In the genomic region with DNA sequence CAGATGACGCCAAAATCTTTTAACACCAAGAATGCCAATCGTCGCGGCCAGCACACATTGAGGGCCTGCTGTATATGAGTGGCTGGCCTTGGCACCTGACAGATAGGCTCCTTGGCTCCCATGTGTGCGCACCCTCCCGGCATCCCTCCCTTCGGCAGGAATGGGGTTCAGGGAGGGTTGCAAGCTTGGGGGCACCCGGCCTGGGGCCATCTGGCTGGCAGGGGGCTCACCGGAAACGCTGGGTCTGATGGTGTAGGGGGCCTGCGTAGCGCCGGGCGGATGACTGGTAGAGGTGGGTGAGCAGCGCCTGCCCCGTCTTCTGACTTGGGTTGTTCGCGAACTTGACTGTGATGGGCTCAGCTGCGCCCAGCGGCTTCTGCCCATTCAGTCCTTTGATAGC, we compare ENCODE assay signal across 24 cellular contexts. TPM values are rescaled to one million over a fixed set of nuclear protein-coding genes. Genes with fewer than 3 reads are reported as not detected.
"Had no signal": no experiment of that assay in that cellular context is flagged by ENCODE, and none has a peak within 500 bp of the region (broad histone marks: within the 10 kb centered on the region; RNA-seq: fewer than 3 reads in every experiment).

No MANE protein-coding gene starts in this region.

- H3K27ac ChIP-seq: adrenal gland, Peyer's patch, RWPE1, SJCRH30 had no signal

- DNase-seq: activated CD4-positive, alpha-beta T cell treated with anti-CD3 and anti-CD28 coated beads for 4 hours; activated CD8-positive, alpha-beta memory T cell treated with anti-CD3 and anti-CD28 coated beads, Interleukin-2, amount 50 U/mL, for 4 hours; activated CD8-positive, alpha-beta T cell treated with anti-CD3 and anti-CD28 coated beads for 36 hours; activated naive CD4-positive, alpha-beta T cell treated with anti-CD3 and anti-CD28 coated beads, Interleukin-2, amount 50 U/mL, for 16 hours; activated naive CD8-positive, alpha-beta T cell treated with anti-CD3 and anti-CD28 coated beads, Interleukin-2, amount 10 ng/mL, durations not matched to agents 7 days and 5 days; activated T-cell treated with anti-CD3 and anti-CD28 coated beads, Interleukin-2, amount 50 U/mL, for 72 hours; Karpas-422; MM.1S; NCI-H1105; NCI-H1436; NCI-H1694 treated with DMSO at 0.1 percent for 48 hours; NCI-H2081; NCI-H446; NCI-H524; Peyer's patch; Right ventricle myocardium superior; SJCRH30; SW 1271 had no signal

- ATAC-seq: activated CD4-positive, CD25-positive, alpha-beta regulatory T cell treated with anti-CD3 and anti-CD28 coated beads, Interleukin-2, amount 50 U/mL, for 24 hours; activated CD8-positive, alpha-beta T cell treated with anti-CD3 and anti-CD28 coated beads for 36 hours; activated T-cell treated with anti-CD3 and anti-CD28 coated beads, Interleukin-2, amount 50 U/mL, for 72 hours had no signal

- H3K4me1 ChIP-seq: Peyer's patch, SJCRH30 had no signal

- FAIRE-seq: astrocyte had no signal

- H3K4me2 ChIP-seq: SK-N-SH had no signal

- H3K27me3 ChIP-seq: adrenal gland, Peyer's patch, SJCRH30 had no signal

- H3K9me3 ChIP-seq: adrenal gland, Peyer's patch, SJCRH30, SK-N-SH had no signal

- H3K4me3 ChIP-seq: adrenal gland, Peyer's patch, SJCRH30 had no signal

- H3K9ac ChIP-seq: SK-N-SH had no signal

- H3K36me3 ChIP-seq: adrenal gland, Peyer's patch, SJCRH30 had no signal

RNA-seq across cellular contexts. Expression of gene ODAD3, which starts 22.9 kb away (rescaled TPM):
- total RNA-seq: activated naive CD8-positive, alpha-beta T cell treated with anti-CD3 and anti-CD28 coated beads, Interleukin-2, amount 10 ng/mL, durations not matched to agents 7 days and 5 days; T-helper 1 cell treated with Interleukin-12 subunit alpha and Interleukin-12 subunit beta and Interleukin-4 antibody, amounts not matched to agents 30 ng/mL and 1 ng/mL, for 36 hours had no signal

RNA-seq across cellular contexts. Expression of gene ELAVL3, which starts 23.0 kb away (rescaled TPM):
- total RNA-seq: activated CD8-positive, alpha-beta T cell treated with anti-CD3 and anti-CD28 coated beads for 36 hours; activated naive CD8-positive, alpha-beta T cell treated with anti-CD3 and anti-CD28 coated beads, Interleukin-2, amount 10 ng/mL, durations not matched to agents 7 days and 5 days; astrocyte; SJCRH30; T-helper 1 cell treated with Interleukin-12 subunit alpha and Interleukin-12 subunit beta and Interleukin-4 antibody, amounts not matched to agents 30 ng/mL and 1 ng/mL, for 36 hours had no signal

RNA-seq across cellular contexts. Expression of gene RGL3, which starts 38.7 kb away (rescaled TPM):
- total RNA-seq: activated CD8-positive, alpha-beta T cell treated with anti-CD3 and anti-CD28 coated beads for 36 hours; activated naive CD8-positive, alpha-beta T cell treated with anti-CD3 and anti-CD28 coated beads, Interleukin-2, amount 10 ng/mL, durations not matched to agents 7 days and 5 days; activated T-cell treated with anti-CD3 and anti-CD28 coated beads, Interleukin-2, amount 50 U/mL, for 72 hours; SJCRH30; T-helper 1 cell treated with Interleukin-12 subunit alpha and Interleukin-12 subunit beta and Interleukin-4 antibody, amounts not matched to agents 30 ng/mL and 1 ng/mL, for 36 hours had no signal
